ENCODE assay signal across 21 cellular contexts in genomic region chr3:80550154-80550553, GRCh38.
DNase-seq lines count a peak whose midpoint lies in the region; ATAC-seq and TF ChIP-seq lines count a peak whose summit lies in the region.
"Had no signal": no experiment of that assay in that cellular context is flagged by ENCODE, and none has a peak within 500 bp of the region (broad histone marks: within the 10 kb centered on the region; RNA-seq: fewer than 3 reads in every experiment).

No MANE protein-coding gene starts in this region.

- H3K4me3 ChIP-seq in H7 (ENCODE audit: insufficient read depth, low read depth, low read length): no peak overlapping the region
- H3K4me3 ChIP-seq: BLaER1 had no signal

- no peaks in the 10 kb centered on the region for H3K27me3 Mint-ChIP-seq in nephron (ENCODE audit: low read depth)
- H3K27me3 Mint-ChIP-seq: CD4-positive, alpha-beta memory T cell had no signal

- no peak overlapping the region for H3K4me3 Mint-ChIP-seq in nephron
- H3K4me3 Mint-ChIP-seq: CD4-positive, alpha-beta memory T cell; HFFc6; T-helper 1 cell treated with Interleukin-12 subunit alpha and Interleukin-12 subunit beta and Interleukin-4 antibody, amounts not matched to agents 30 μg/mL and 1 μg/mL, for 36 hours had no signal

- H3K9me3 Mint-ChIP-seq in nephron: peaks cover 2% of the 10 kb centered on the region

- no peaks in the 10 kb centered on the region for H3K27me3 ChIP-seq in H7 (ENCODE audit: control insufficient read depth, insufficient read depth, low read length)
- H3K27me3 ChIP-seq: BLaER1 had no signal

- H3K27ac Mint-ChIP-seq in nephron: peak overlapping the region; percentile 4 to 83 (median 68)
- H3K27ac Mint-ChIP-seq: CD4-positive, alpha-beta memory T cell; HFFc6; T-helper 1 cell treated with Interleukin-12 subunit alpha and Interleukin-12 subunit beta and Interleukin-4 antibody, amounts not matched to agents 30 μg/mL and 1 μg/mL, for 36 hours had no signal

- ATAC-seq in HG02759 (IDR thresholded peaks at IDR 0.05; ENCODE audit: unreplicated experiment) (no peak), left ventricle myocardium superior (no peak)

- CTCF ChIA-PET in HEK293T (lab: Yijun Ruan, JAX): no interaction called here

- peak in 2 of 3 experiments; percentile 0 to 8 for DNase-seq in NCI-H1417 (lab: John Stamatoyannopoulos, UW)
- no peak for DNase-seq in NCI-H1417 treated with DMSO at 0.1 percent for 48 hours (lab: John Stamatoyannopoulos, UW)
- peak; percentile 14 for DNase-seq in HEK293T (ENCODE audit: extremely low spot score)
- peak; percentile 32 for DNase-seq in NCI-H82 treated with DMSO at 0.1 percent for 48 hours (lab: John Stamatoyannopoulos, UW; ENCODE audit: unreplicated experiment)
- no peak for DNase-seq in left ventricle myocardium superior
- DNase-seq in H7: no peak
- DNase-seq: 8988T; CD4-positive, alpha-beta memory T cell; DMS79; HFFc6; MV-4-11; NCI-H1436 treated with DMSO at 0.1 percent for 48 hours; NCI-H2029 treated with DMSO at 0.1 percent for 48 hours; NCI-H226; NCI-H524; OCI-M1; Right ventricle myocardium superior had no signal

- intact Hi-C loops in left ventricle myocardium superior (cut with micrococcal nuclease): no loop called here

- H3K36me3 ChIP-seq in H7 (replicated peaks; ENCODE audit: control insufficient read depth, insufficient read depth, low read length): no peaks in the 10 kb centered on the region
- H3K36me3 ChIP-seq: BLaER1 had no signal

- H3K36me3 Mint-ChIP-seq in nephron (ENCODE audit: low read depth): no peaks in the 10 kb centered on the region
- H3K36me3 Mint-ChIP-seq: CD4-positive, alpha-beta memory T cell had no signal

- peaks cover 11% of the 10 kb centered on the region for H3K4me1 Mint-ChIP-seq in nephron
- H3K4me1 Mint-ChIP-seq: CD4-positive, alpha-beta memory T cell had no signal

- POLR2A ChIA-PET in HEK293T (lab: Yijun Ruan, JAX): no interaction called here

- TF ChIP-seq CTCF in nephron (IDR thresholded peaks at IDR 0.05; ENCODE audit: unreplicated experiment in 3 of 3): no peak

TF ChIP-seq in HEK293T, 16 proteins besides CTCF, POLR2A, EP300 and RAD21:
- no peak for TF ChIP-seq PKNOX1 (IDR thresholded peaks at IDR 0.05)
- TF ChIP-seq LEF1 (IDR thresholded peaks at IDR 0.05; ENCODE audit: borderline replicate concordance): no peak
- no peak for TF ChIP-seq ARNT (IDR thresholded peaks at IDR 0.05)
- TF ChIP-seq FOXM1 (IDR thresholded peaks at IDR 0.05; ENCODE audit: borderline replicate concordance): no peak
- no peak for TF ChIP-seq L3MBTL2 (conservative IDR thresholded peaks at IDR 0.05)
- no peak for TF ChIP-seq SUZ12 (IDR thresholded peaks at IDR 0.05)
- TF ChIP-seq BHLHE40 (IDR thresholded peaks at IDR 0.05; ENCODE audit: borderline replicate concordance): no peak
- TF ChIP-seq SP1 (IDR thresholded peaks at IDR 0.05): no peak
- TF ChIP-seq FOXA1 (IDR thresholded peaks at IDR 0.05): no peak
- no peak for TF ChIP-seq CTBP1 (IDR thresholded peaks at IDR 0.05; ENCODE audit: borderline replicate concordance)
- no peak for TF ChIP-seq TARDBP (IDR thresholded peaks at IDR 0.05)
- TF ChIP-seq ELF4 (IDR thresholded peaks at IDR 0.05): no peak
- no peak for TF ChIP-seq FOXK2 (IDR thresholded peaks at IDR 0.05)
- no peak for TF ChIP-seq NFRKB (IDR thresholded peaks at IDR 0.05)

Comparison
In these comparisons a context has a peak if more than half of its experiments do, and no peak if none do; other contexts are left out.
1. DNase-seq: peak in NCI-H1417 (2 of 3), HEK293T (single experiment) and NCI-H82 treated with DMSO at 0.1 percent for 48 hours (single experiment); none in NCI-H1417 treated with DMSO at 0.1 percent for 48 hours (single experiment), left ventricle myocardium superior (single experiment) and H7 (single experiment).